15 cellular contexts compared by ENCODE assay signal in genomic region chr1:224180783-224181452, GRCh38. TPM values are rescaled to one million over a fixed set of nuclear protein-coding genes. Genes with fewer than 3 reads are reported as not detected.
DNase-seq lines count a peak whose midpoint lies in the region; ATAC-seq and TF ChIP-seq lines count a peak whose summit lies in the region.
"Had no signal": no experiment of that assay in that cellular context is flagged by ENCODE, and none has a peak within 500 bp of the region (broad histone marks: within the 10 kb centered on the region; RNA-seq: fewer than 3 reads in every experiment).

No MANE protein-coding gene starts in this region.

- H2BK120ac ChIP-seq in neuronal stem cell (ENCODE audit: low read depth, low read length): no peak overlapping the region

- H4K20me1 ChIP-seq in KMS-11 (ENCODE audit: insufficient read depth): no peaks in the 10 kb centered on the region

- H3K23ac ChIP-seq in neuronal stem cell (ENCODE audit: low read depth, low read length, poor library complexity): no peak overlapping the region

- no peak overlapping the region; the same call in 1 of the 2 replicates for H3K9ac ChIP-seq in KMS-11
- H3K9ac ChIP-seq in endocrine pancreas (ENCODE audit: control insufficient read depth, insufficient read depth, low read length): peak overlapping the region; percentile 30
- no peak overlapping the region for H3K9ac ChIP-seq in neuronal stem cell (ENCODE audit: low read depth, low read length, poor library complexity)
- H3K9ac ChIP-seq: parathyroid adenoma had no signal

- no peak for TF ChIP-seq POLR2A in gastrocnemius medialis (IDR thresholded peaks at IDR 0.05)

- H3K27ac ChIP-seq in KMS-11 (peak overlapping the region; percentile 92; the same call in 1 of the 2 replicates), gastrocnemius medialis (no peak overlapping the region), neuronal stem cell (replicated peaks; ENCODE audit: low read length) (no peak overlapping the region)
- H3K27ac ChIP-seq: parathyroid adenoma had no signal

- intact Hi-C loops in activated CD4-positive, alpha-beta T cell treated with anti-CD3 and anti-CD28 coated beads, Interleukin-2, amount 10 ng/mL, durations not matched to agents 24 days and 14 days (cut with micrococcal nuclease): loop anchor here (5.0 to 10.0 kb wide), 3 partner anchors 251 to 476 kb away; partner anchors contain the start of gene WDR26
- intact Hi-C loops in posterior vena cava (cut with DNase I) (no loop called here), gastrocnemius medialis (cut with DNase I; ENCODE audit: low total_unique reads) (no loop called here)

- no peak overlapping the region for H3K4ac ChIP-seq in neuronal stem cell (ENCODE audit: low read length)

- H3K36me3 ChIP-seq in KMS-11 (ENCODE audit: insufficient read depth): no peaks in the 10 kb centered on the region
- no peaks in the 10 kb centered on the region for H3K36me3 ChIP-seq in endocrine pancreas (ENCODE audit: control insufficient read depth, insufficient read depth, low read length)
- no peaks in the 10 kb centered on the region for H3K36me3 ChIP-seq in gastrocnemius medialis
- peaks cover 0 to 11% of the 10 kb centered on the region in 2 donors for H3K36me3 ChIP-seq in neuronal stem cell (replicated peaks in 1 of 2; ENCODE audit: control insufficient read depth in 2 of 2, insufficient read depth in 2 of 2, low read length in 2 of 2)

- ATAC-seq in gastrocnemius medialis: no peak

- TF ChIP-seq CTCF in KMS-11 (conservative IDR thresholded peaks at IDR 0.05; ENCODE audit: low read depth, low read length) (no peak), gastrocnemius medialis (IDR thresholded peaks at IDR 0.05 in 4 of 5, conservative IDR thresholded peaks at IDR 0.05 in 1 of 5) (no peak)

- no peaks in the 10 kb centered on the region for H3K9me3 Mint-ChIP-seq in activated CD4-positive, alpha-beta T cell treated with anti-CD3 and anti-CD28 coated beads, Interleukin-2, amount 10 ng/mL, durations not matched to agents 24 days and 14 days

- H2AFZ ChIP-seq in KMS-11 (ENCODE audit: low read depth) (peak overlapping the region; percentile 74), neuronal stem cell (ENCODE audit: low read length) (no peak overlapping the region)
- H2AFZ ChIP-seq: parathyroid adenoma had no signal

- DNase-seq in activated CD4-positive, alpha-beta T cell treated with anti-CD3 and anti-CD28 coated beads, Interleukin-2, amount 10 ng/mL, durations not matched to agents 24 days and 14 days: no peak
- no peak for DNase-seq in activated CD4-positive, alpha-beta T cell treated with anti-CD3 and anti-CD28 coated beads, Interleukin-2, amount 50 U/mL, for 48 hours
- peak; percentile 53 for DNase-seq in posterior vena cava (ENCODE audit: low spot score)
- DNase-seq in gastrocnemius medialis: no peak
- no peak for DNase-seq in CD1c-positive myeloid dendritic cell (ENCODE audit: extremely low spot score)
- DNase-seq in neuronal stem cell (ENCODE audit: low spot score): no peak
- DNase-seq: dorsolateral prefrontal cortex, NCI-H1092 treated with DMSO at 0.1 percent for 48 hours, small intestine, trophoblast cell had no signal

- H3K4me1 ChIP-seq in KMS-11 (ENCODE audit: low read depth, poor library complexity, severe bottlenecking) (peaks cover 27% of the 10 kb centered on the region), endocrine pancreas (ENCODE audit: control insufficient read depth, insufficient read depth, low read length) (no peaks in the 10 kb centered on the region), gastrocnemius medialis (peaks cover 10 to 19% of the 10 kb centered on the region in 2 donors), neuronal stem cell (ENCODE audit: control insufficient read depth in 2 of 2, insufficient read depth in 1 of 2, low read depth in 1 of 2, low read length in 2 of 2) (peaks cover 4 to 5% of the 10 kb centered on the region in 2 donors)
- H3K4me1 ChIP-seq: parathyroid adenoma had no signal

- H4K8ac ChIP-seq in neuronal stem cell (ENCODE audit: low read depth, low read length): no peak overlapping the region

- no peak overlapping the region for H3K14ac ChIP-seq in neuronal stem cell (ENCODE audit: low read length)

- in situ Hi-C loops in gastrocnemius medialis (cut with MboI; ENCODE audit: low sequenced_read_pairs in 4 of 4): no loop called here

- H3K18ac ChIP-seq in neuronal stem cell (ENCODE audit: low read length): no peak overlapping the region

- H2BK15ac ChIP-seq in neuronal stem cell (ENCODE audit: low read length): no peak overlapping the region

- H3K4me3 ChIP-seq in KMS-11 (IDR thresholded peaks at IDR 0.05; ENCODE audit: insufficient read depth, low read depth, low read length) (peak overlapping the region; percentile 47), endocrine pancreas (ENCODE audit: control insufficient read depth, insufficient read depth, low read length) (no peak overlapping the region), gastrocnemius medialis (no peak overlapping the region), neuronal stem cell (ENCODE audit: low read length in 2 of 2) (no peak overlapping the region)
- H3K4me3 ChIP-seq: dorsolateral prefrontal cortex had no signal

- H3K36me3 Mint-ChIP-seq in activated CD4-positive, alpha-beta T cell treated with anti-CD3 and anti-CD28 coated beads, Interleukin-2, amount 10 ng/mL, durations not matched to agents 24 days and 14 days (ENCODE audit: low read depth): peaks cover 16% of the 10 kb centered on the region

- no peak overlapping the region for H2AK5ac ChIP-seq in neuronal stem cell (ENCODE audit: low read depth, low read length)

- H3K27me3 ChIP-seq in KMS-11 (ENCODE audit: insufficient read depth, low read depth) (no peaks in the 10 kb centered on the region), endocrine pancreas (ENCODE audit: control insufficient read depth, insufficient read depth, low read length) (no peaks in the 10 kb centered on the region), gastrocnemius medialis (no peaks in the 10 kb centered on the region), neuronal stem cell (ENCODE audit: control insufficient read depth in 3 of 3, insufficient read depth in 3 of 3, low read depth in 1 of 3, low read length in 3 of 3) (no peaks in the 10 kb centered on the region)
- H3K27me3 ChIP-seq: dorsolateral prefrontal cortex had no signal

- no peak overlapping the region for H2BK5ac ChIP-seq in neuronal stem cell (ENCODE audit: low read length)

- WGBS in neuronal stem cell (ENCODE audit: extremely low coverage in 2 of 2, insufficient read length in 2 of 2, insufficient replicate concordance in 1 of 2), 2 donors: no CpG with 5 or more reads among the region's 11 CpGs

- peaks cover 24% of the 10 kb centered on the region for H3K79me2 ChIP-seq in KMS-11 (ENCODE audit: insufficient read depth, low read depth)

- H3K27ac Mint-ChIP-seq in activated CD4-positive, alpha-beta T cell treated with anti-CD3 and anti-CD28 coated beads, Interleukin-2, amount 10 ng/mL, durations not matched to agents 24 days and 14 days: peak overlapping the region; percentile 10

- no peak overlapping the region for H3K4me3 Mint-ChIP-seq in activated CD4-positive, alpha-beta T cell treated with anti-CD3 and anti-CD28 coated beads, Interleukin-2, amount 10 ng/mL, durations not matched to agents 24 days and 14 days

- H4K91ac ChIP-seq in neuronal stem cell (ENCODE audit: low read depth, low read length, poor library complexity): no peak overlapping the region

- peaks cover 2% of the 10 kb centered on the region for H3K79me1 ChIP-seq in neuronal stem cell (ENCODE audit: low read depth, low read length)

- H3K4me1 Mint-ChIP-seq in activated CD4-positive, alpha-beta T cell treated with anti-CD3 and anti-CD28 coated beads, Interleukin-2, amount 10 ng/mL, durations not matched to agents 24 days and 14 days: peaks cover 36% of the 10 kb centered on the region

- H3K27me3 Mint-ChIP-seq in activated CD4-positive, alpha-beta T cell treated with anti-CD3 and anti-CD28 coated beads, Interleukin-2, amount 10 ng/mL, durations not matched to agents 24 days and 14 days: peaks cover 3% of the 10 kb centered on the region
- H3K27me3 Mint-ChIP-seq: activated naive CD8-positive, alpha-beta T cell; IgD-negative memory B cell had no signal

- H3K9me3 ChIP-seq in endocrine pancreas (ENCODE audit: control insufficient read depth, low read length) (no peaks in the 10 kb centered on the region), gastrocnemius medialis (no peaks in the 10 kb centered on the region), neuronal stem cell (replicated peaks in 1 of 2; ENCODE audit: control insufficient read depth in 2 of 2, insufficient read depth in 1 of 2, low read depth in 1 of 2, low read length in 2 of 2) (peaks cover 0 to 2% of the 10 kb centered on the region in 2 donors)

- no peak overlapping the region for H2BK12ac ChIP-seq in neuronal stem cell (ENCODE audit: low read length)

- H3K4me2 ChIP-seq in KMS-11: peak overlapping the region; percentile 58
- H3K4me2 ChIP-seq in neuronal stem cell (ENCODE audit: insufficient read depth, low read length, poor library complexity, severe bottlenecking): no peak overlapping the region

RNA-seq across cellular contexts. Expression of gene DEGS1, which starts 2.1 kb away (rescaled TPM):
- 51.8 and 56.3 TPM in 2 replicates for total RNA-seq in activated CD4-positive, alpha-beta T cell treated with anti-CD3 and anti-CD28 coated beads, Interleukin-2, amount 10 ng/mL, durations not matched to agents 24 days and 14 days
- 100 to 1,000 TPM in 1 of 2 donors, 10 to 100 TPM in 1; 91.5 to 109 TPM for total RNA-seq in posterior vena cava
- 10 to 100 TPM; 21.5 to 26.3 (median 24.2) TPM for total RNA-seq in gastrocnemius medialis
- 29.5 TPM for polyA plus RNA-seq in neuronal stem cell (2013, experiment 1 of 2)
- 29.2 TPM for polyA plus RNA-seq in neuronal stem cell (2013, experiment 2 of 2)
